10 cellular contexts compared by ENCODE assay signal in genomic region chr16:14303654-14304394, GRCh38.
DNase-seq lines count a peak whose midpoint lies in the region; ATAC-seq and TF ChIP-seq lines count a peak whose summit lies in the region.
"Had no signal": no experiment of that assay in that cellular context is flagged by ENCODE, and none has a peak within 500 bp of the region (broad histone marks: within the 10 kb centered on the region; RNA-seq: fewer than 3 reads in every experiment).

No MANE protein-coding gene starts in this region.

- H3K9me3 Mint-ChIP-seq in activated CD4-positive, alpha-beta T cell treated with anti-CD3 and anti-CD28 coated beads, Interleukin-2, amount 10 ng/mL, durations not matched to agents 7 days and 5 days: no peaks in the 10 kb centered on the region

- peaks cover 33 to 48% of the 10 kb centered on the region in 2 donors for H3K4me1 ChIP-seq in adrenal gland (replicated peaks in 1 of 2)
- peaks cover 52% of the 10 kb centered on the region for H3K4me1 ChIP-seq in thymus (ENCODE audit: control insufficient read depth, insufficient read depth, low read length)

- CTCF ChIA-PET in activated CD4-positive, alpha-beta T cell treated with anti-CD3 and anti-CD28 coated beads, Interleukin-2, amount 10 ng/mL, durations not matched to agents 7 days and 5 days (lab: Charles Lee): no interaction called here

- H3K9me3 ChIP-seq in adrenal gland (replicated peaks in 1 of 3) (no peaks in the 10 kb centered on the region), thymus (ENCODE audit: control insufficient read depth) (no peaks in the 10 kb centered on the region)
- H3K9me3 ChIP-seq: thyroid gland had no signal

- H3K27me3 ChIP-seq in adrenal gland: no peaks in the 10 kb centered on the region
- no peaks in the 10 kb centered on the region for H3K27me3 ChIP-seq in thymus (ENCODE audit: control insufficient read depth, insufficient read depth)
- H3K27me3 ChIP-seq: thyroid gland had no signal

- H3K36me3 Mint-ChIP-seq in activated CD4-positive, alpha-beta T cell treated with anti-CD3 and anti-CD28 coated beads, Interleukin-2, amount 10 ng/mL, durations not matched to agents 7 days and 5 days (ENCODE audit: low read depth): no peaks in the 10 kb centered on the region
- H3K36me3 Mint-ChIP-seq: CD4-positive, CD25-positive, alpha-beta regulatory T cell had no signal

- no peak for TF ChIP-seq CTCF in adrenal gland (IDR thresholded peaks at IDR 0.05)

- H3K4me3 ChIP-seq in adrenal gland (peak overlapping the region in 2 of 4 donors; percentile 91 to 100), thymus (ENCODE audit: low read length) (peak overlapping the region; percentile 94)

- H3K27ac ChIP-seq in adrenal gland (peak overlapping the region; percentile 29 to 95 (median 81)), thymus (ENCODE audit: low read depth) (peak overlapping the region; percentile 46)

- H3K4me3 Mint-ChIP-seq in activated CD4-positive, alpha-beta T cell treated with anti-CD3 and anti-CD28 coated beads, Interleukin-2, amount 10 ng/mL, durations not matched to agents 7 days and 5 days: peak overlapping the region; percentile 66

- peaks cover 29% of the 10 kb centered on the region for H3K4me1 Mint-ChIP-seq in activated CD4-positive, alpha-beta T cell treated with anti-CD3 and anti-CD28 coated beads, Interleukin-2, amount 10 ng/mL, durations not matched to agents 7 days and 5 days

- intact Hi-C loops in adrenal gland (cut with DNase I): loop anchor here (5.0 to 10.0 kb wide), 3 partner anchors 221 to 382 kb away; partner anchors contain the start of gene ERCC4 (in 1 of the 2)

- no peak for DNase-seq in activated CD4-positive, alpha-beta T cell treated with anti-CD3 and anti-CD28 coated beads, Interleukin-2, amount 10 ng/mL, durations not matched to agents 7 days and 5 days
- DNase-seq in activated CD4-positive, alpha-beta T cell treated with anti-CD3 and anti-CD28 coated beads for 48 hours: no peak
- DNase-seq in adrenal gland (peak in 4 of 7 donors; percentile 41 to 64 (median 48)), kidney tubule cell (ENCODE audit: low spot score) (peak; percentile 21), NCI-H128 (lab: John Stamatoyannopoulos, UW; ENCODE audit: unreplicated experiment) (no peak), ACHN (no peak)
- DNase-seq: CD4-positive, CD25-positive, alpha-beta regulatory T cell; thyroid gland had no signal

- H3K36me3 ChIP-seq in adrenal gland (replicated peaks in 1 of 2): no peaks in the 10 kb centered on the region
- H3K36me3 ChIP-seq in thymus (ENCODE audit: control insufficient read depth, insufficient read depth): no peaks in the 10 kb centered on the region
- H3K36me3 ChIP-seq: thyroid gland had no signal

- POLR2A ChIA-PET in activated CD4-positive, alpha-beta T cell treated with anti-CD3 and anti-CD28 coated beads, Interleukin-2, amount 10 ng/mL, durations not matched to agents 7 days and 5 days (lab: Charles Lee): no interaction called here

- H3K27me3 Mint-ChIP-seq in activated CD4-positive, alpha-beta T cell treated with anti-CD3 and anti-CD28 coated beads, Interleukin-2, amount 10 ng/mL, durations not matched to agents 7 days and 5 days: peaks cover 33% of the 10 kb centered on the region

- in situ Hi-C loops in ACHN (cut with HindIII; ENCODE audit: low pct_ligation_motif_present, low pct_unique_long_range_greater_than_20kb, low sequenced_read_pairs): no loop called here

- no peak overlapping the region for H3K27ac Mint-ChIP-seq in activated CD4-positive, alpha-beta T cell treated with anti-CD3 and anti-CD28 coated beads, Interleukin-2, amount 10 ng/mL, durations not matched to agents 7 days and 5 days

- WGBS in adrenal gland, 4 donors: 26 to 57% (median 31%) methylated on average over 17 to 30 of the region's 30 CpGs
- 25% methylated on average over 30 of the region's 30 CpGs for WGBS in thymus

- no peak for TF ChIP-seq POLR2A in adrenal gland (IDR thresholded peaks at IDR 0.05)

- no peak for ATAC-seq in HG03108 (IDR thresholded peaks at IDR 0.05; ENCODE audit: unreplicated experiment)

Comparison
In these comparisons a context has a peak if more than half of its experiments do, and no peak if none do; other contexts are left out.
1. DNase-seq: peak in adrenal gland (4 of 7) and kidney tubule cell (single experiment); none in activated CD4-positive, alpha-beta T cell treated with anti-CD3 and anti-CD28 coated beads, Interleukin-2, amount 10 ng/mL, durations not matched to agents 7 days and 5 days (single experiment), activated CD4-positive, alpha-beta T cell treated with anti-CD3 and anti-CD28 coated beads for 48 hours (single experiment), NCI-H128 (single experiment) and ACHN (single experiment).